Comparison of ENCODE assay signal across 10 cellular contexts in the genomic region with DNA sequence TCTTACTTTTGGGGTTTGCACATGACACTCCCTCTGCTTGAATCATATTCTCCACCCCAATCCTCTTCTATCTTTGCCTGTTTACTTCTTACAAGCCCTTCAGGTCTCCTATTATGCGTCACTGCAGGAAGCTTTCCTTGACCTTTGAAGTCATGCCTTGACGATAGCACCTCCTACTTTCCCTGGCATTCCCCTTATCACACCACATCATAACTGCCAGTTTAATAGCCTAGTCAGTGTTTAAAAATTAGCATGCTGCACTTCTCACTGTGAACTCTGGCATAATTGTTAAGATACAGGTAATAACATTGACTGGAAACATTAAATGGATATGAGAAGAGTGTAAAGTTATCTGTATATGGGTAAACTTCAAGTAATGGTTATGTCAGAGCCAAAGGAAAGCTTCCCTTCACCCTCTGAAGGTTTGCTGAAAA. TPM values are rescaled to one million over a fixed set of nuclear protein-coding genes. Genes with fewer than 3 reads are reported as not detected.
DNase-seq lines count a peak whose midpoint lies in the region; ATAC-seq and TF ChIP-seq lines count a peak whose summit lies in the region.
"Had no signal": no experiment of that assay in that cellular context is flagged by ENCODE, and none has a peak within 500 bp of the region (broad histone marks: within the 10 kb centered on the region; RNA-seq: fewer than 3 reads in every experiment).

No MANE protein-coding gene starts in this region.

- no peaks in the 10 kb centered on the region for H3K36me3 ChIP-seq in spleen
- H3K36me3 ChIP-seq: neutrophil had no signal

- TF ChIP-seq POLR2A in spleen (IDR thresholded peaks at IDR 0.05): no peak

- H3K4me1 Mint-ChIP-seq in activated naive CD8-positive, alpha-beta T cell treated with anti-CD3 and anti-CD28 coated beads for 36 hours: peaks cover 19% of the 10 kb centered on the region
- H3K4me1 Mint-ChIP-seq in memory B cell: peaks cover 9% of the 10 kb centered on the region

- H3K27ac ChIP-seq in spleen: no peak overlapping the region
- H3K27ac ChIP-seq: neutrophil had no signal

- H3K4me3 Mint-ChIP-seq in activated naive CD8-positive, alpha-beta T cell treated with anti-CD3 and anti-CD28 coated beads for 36 hours: peak overlapping the region; percentile 15
- H3K4me3 Mint-ChIP-seq in memory B cell: no peak overlapping the region

- no peak for TF ChIP-seq CTCF in spleen (IDR thresholded peaks at IDR 0.05 in 8 of 11, conservative IDR thresholded peaks at IDR 0.05 in 3 of 11)

- DNase-seq in Daoy (ENCODE audit: low read depth): peak; percentile 67
- peak; percentile 60 for DNase-seq in HT1080 (ENCODE audit: low read depth)
- peak; percentile 44 for DNase-seq in activated naive CD8-positive, alpha-beta T cell treated with anti-CD3 and anti-CD28 coated beads for 36 hours
- DNase-seq in memory B cell (ENCODE audit: low spot score in 2 of 2): no peak
- DNase-seq in T1000 (lab: John Stamatoyannopoulos, UW): no peak
- DNase-seq in spleen: no peak
- no peak for DNase-seq in NCI-H345 (lab: John Stamatoyannopoulos, UW)
- DNase-seq: NCI-H2029 treated with DMSO at 0.1 percent for 48 hours had no signal

- no peak overlapping the region for H3K4me3 ChIP-seq in spleen

- peak overlapping the region; percentile 80 for H3K27ac Mint-ChIP-seq in activated naive CD8-positive, alpha-beta T cell treated with anti-CD3 and anti-CD28 coated beads for 36 hours
- peak overlapping the region; percentile 1 for H3K27ac Mint-ChIP-seq in memory B cell

- peaks cover 0 to 3% (median 0%) of the 10 kb centered on the region in 8 donors for H3K9me3 ChIP-seq in spleen
- H3K9me3 ChIP-seq: neutrophil had no signal

- intact Hi-C loops in spleen (cut with DNase I; ENCODE audit: low total_unique reads): no loop called here

- ATAC-seq in memory B cell (ENCODE audit: low read depth) (peak; percentile 79), GM18517 (IDR thresholded peaks at IDR 0.05; ENCODE audit: unreplicated experiment) (no peak)

- H3K27me3 ChIP-seq in spleen (replicated peaks in 1 of 7): no peaks in the 10 kb centered on the region
- H3K27me3 ChIP-seq: neutrophil had no signal

- 42 to 61% (median 46%) methylated on average over 2 of the region's 2 CpGs for WGBS in spleen, 5 donors

- no peaks in the 10 kb centered on the region for H3K4me1 ChIP-seq in spleen

- H3K27me3 Mint-ChIP-seq in activated naive CD8-positive, alpha-beta T cell treated with anti-CD3 and anti-CD28 coated beads for 36 hours: no peaks in the 10 kb centered on the region
- H3K27me3 Mint-ChIP-seq in memory B cell: no peaks in the 10 kb centered on the region

- H3K9me3 Mint-ChIP-seq in activated naive CD8-positive, alpha-beta T cell treated with anti-CD3 and anti-CD28 coated beads for 36 hours: peaks cover 3% of the 10 kb centered on the region
- H3K9me3 Mint-ChIP-seq in memory B cell: no peaks in the 10 kb centered on the region

- no peaks in the 10 kb centered on the region for H3K36me3 Mint-ChIP-seq in activated naive CD8-positive, alpha-beta T cell treated with anti-CD3 and anti-CD28 coated beads for 36 hours
- no peaks in the 10 kb centered on the region for H3K36me3 Mint-ChIP-seq in memory B cell

RNA-seq across cellular contexts. Expression of gene CEP120, which starts 37.1 kb away (rescaled TPM):
- 15.1 and 15.2 TPM in 2 replicates for total RNA-seq in Daoy (2014; rRNA removed; shearing (Covaris generic))
- total RNA-seq in HT1080 (2014; rRNA removed; shearing (Covaris generic)): 10.2 and 12.4 TPM in 2 replicates
- polyA plus RNA-seq in HT1080 (2015; cell fraction: cytosol; rRNA removed): 15.0 and 18.7 TPM in 2 replicates
- 17.0 and 20.6 TPM in 2 replicates for polyA plus RNA-seq in HT1080 (2015; cell fraction: nucleus; rRNA removed)
- 10 to 100 TPM; 19.1 to 21.1 TPM for total RNA-seq in activated naive CD8-positive, alpha-beta T cell treated with anti-CD3 and anti-CD28 coated beads for 36 hours
- 10 to 100 TPM; 27.7 to 43.3 (median 33.5) TPM for total RNA-seq in spleen
- 10 to 100 TPM in 2 of 3 donors, 1 to 10 TPM in 1; 9.2 to 11.2 (median 10.5) TPM for polyA plus RNA-seq in spleen

RNA-seq across cellular contexts. Expression of gene CSNK1G3, which starts 51.7 kb away (rescaled TPM):
- 87.5 and 93.9 TPM in 2 replicates for total RNA-seq in Daoy (2014; rRNA removed; shearing (Covaris generic))
- 42.3 and 60.1 TPM in 2 replicates for total RNA-seq in HT1080 (2014; rRNA removed; shearing (Covaris generic))
- polyA plus RNA-seq in HT1080 (2015; cell fraction: cytosol; rRNA removed): 39.5 and 56.8 TPM in 2 replicates
- 35.0 and 45.0 TPM in 2 replicates for polyA plus RNA-seq in HT1080 (2015; cell fraction: nucleus; rRNA removed)
- 10 to 100 TPM; 29.9 to 32.8 TPM for total RNA-seq in activated naive CD8-positive, alpha-beta T cell treated with anti-CD3 and anti-CD28 coated beads for 36 hours
- 10 to 100 TPM; 50.2 to 81.9 (median 53.5) TPM for total RNA-seq in spleen
- 10 to 100 TPM in 1 of 3 donors, 1 to 10 TPM in 2; 9.0 to 11.3 (median 9.7) TPM for polyA plus RNA-seq in spleen

Comparison
In these comparisons a context has a peak if more than half of its experiments do, and no peak if none do; other contexts are left out.
1. DNase-seq: peak in Daoy (single experiment), HT1080 (single experiment) and activated naive CD8-positive, alpha-beta T cell treated with anti-CD3 and anti-CD28 coated beads for 36 hours (single experiment); none in memory B cell (0 of 2), T1000 (single experiment), spleen (single experiment) and NCI-H345 (single experiment).